12 cellular contexts compared by ENCODE assay signal in genomic region chr16:87305505-87306391, GRCh38.
DNase-seq lines count a peak whose midpoint lies in the region; ATAC-seq lines count a peak whose summit lies in the region.
"Had no signal": no experiment of that assay in that cellular context is flagged by ENCODE, and none has a peak within 500 bp of the region (broad histone marks: within the 10 kb centered on the region; RNA-seq: fewer than 3 reads in every experiment).

No MANE protein-coding gene starts in this region.

- ATAC-seq in stimulated activated naive CD8-positive, alpha-beta T cell treated with anti-CD3 and anti-CD28 coated beads, Interleukin-15, Interleukin-2, amounts not matched to agents 100 U/mL and 50 U/mL, for 24 hours = no peak
- ATAC-seq: T-helper 17 cell had no signal

- DNase-seq in DMS53 (lab: John Stamatoyannopoulos, UW) (peak; percentile 4), DMS53 treated with DMSO at 0.1 percent for 48 hours (lab: John Stamatoyannopoulos, UW; ENCODE audit: unreplicated experiment) (no peak), NCI-H2107 treated with DMSO at 0.1 percent for 48 hours (lab: John Stamatoyannopoulos, UW; ENCODE audit: unreplicated experiment) (peak; percentile 5), fibroblast of peridontal ligament (ENCODE audit: extremely low read depth) (peak; percentile 88), superior temporal gyrus (ENCODE audit: extremely low spot score) (peak; percentile 22)
- DNase-seq in activated CD8-positive, alpha-beta memory T cell treated with anti-CD3 and anti-CD28 coated beads for 24 hours = no peak
- no peak for DNase-seq in stimulated activated naive CD8-positive, alpha-beta T cell treated with anti-CD3 and anti-CD28 coated beads, Interleukin-15, Interleukin-2, amounts not matched to agents 100 U/mL and 50 U/mL, for 24 hours
- no peak for DNase-seq in activated CD4-positive, alpha-beta T cell treated with anti-CD3 and anti-CD28 coated beads for 1 hour
- DNase-seq: activated CD8-positive, alpha-beta memory T cell treated with anti-CD3 and anti-CD28 coated beads, Interleukin-2, amount 50 U/mL, for 48 hours; glutamatergic neuron; NCI-H510A treated with DMSO at 0.1 percent for 48 hours; T-helper 17 cell had no signal

Comparison
In these comparisons a context has a peak if more than half of its experiments do, and no peak if none do; other contexts are left out.
1. DNase-seq: peak in DMS53 (single experiment), NCI-H2107 treated with DMSO at 0.1 percent for 48 hours (single experiment), fibroblast of peridontal ligament (single experiment) and superior temporal gyrus (single experiment); none in DMS53 treated with DMSO at 0.1 percent for 48 hours (single experiment), activated CD8-positive, alpha-beta memory T cell treated with anti-CD3 and anti-CD28 coated beads for 24 hours (single experiment), stimulated activated naive CD8-positive, alpha-beta T cell treated with anti-CD3 and anti-CD28 coated beads, Interleukin-15, Interleukin-2, amounts not matched to agents 100 U/mL and 50 U/mL, for 24 hours (single experiment) and activated CD4-positive, alpha-beta T cell treated with anti-CD3 and anti-CD28 coated beads for 1 hour (single experiment).